In genomic region chr11:1656061-1656441, GRCh38 we compare ENCODE assay signal across 24 cellular contexts. TPM values are rescaled to one million over a fixed set of nuclear protein-coding genes. Genes with fewer than 3 reads are reported as not detected.
"Had no signal": no experiment of that assay in that cellular context is flagged by ENCODE, and none has a peak within 500 bp of the region (broad histone marks: within the 10 kb centered on the region; RNA-seq: fewer than 3 reads in every experiment).

No MANE protein-coding gene starts in this region.

- H3K9me3 Mint-ChIP-seq: activated naive CD4-positive, alpha-beta T cell treated with anti-CD3 and anti-CD28 coated beads, Interleukin-2, amount 50 U/mL, for 24 hours; activated T-cell treated with anti-CD3 and anti-CD28 coated beads, Interleukin-2, amount 50 U/mL, for 4 hours; stimulated activated naive B cell treated with anti-CD40 and anti-IgM and Interleukin-4, amounts not matched to agents 10 μg/mL and 1 μg/mL and 100 μg/mL, for 72 hours had no signal

- H3K36me3 Mint-ChIP-seq: activated naive CD4-positive, alpha-beta T cell treated with anti-CD3 and anti-CD28 coated beads, Interleukin-2, amount 50 U/mL, for 24 hours; stimulated activated naive B cell treated with anti-CD40 and anti-IgM and Interleukin-4, amounts not matched to agents 10 μg/mL and 1 μg/mL and 100 μg/mL, for 72 hours had no signal

- H3K9me3 ChIP-seq: esophagus squamous epithelium, sigmoid colon, SK-N-SH, tibial nerve had no signal

- ATAC-seq: activated T-cell treated with anti-CD3 and anti-CD28 coated beads, Interleukin-2, amount 50 U/mL, for 4 hours; left ventricle myocardium superior; stimulated activated naive B cell treated with anti-CD40 and anti-IgM and Interleukin-4, amounts not matched to agents 10 μg/mL and 1 μg/mL and 100 μg/mL, for 72 hours had no signal

- H3K27ac ChIP-seq: esophagus squamous epithelium, sigmoid colon, tibial nerve had no signal

- H3K36me3 ChIP-seq: esophagus squamous epithelium, sigmoid colon, tibial nerve had no signal

- H3K4me3 Mint-ChIP-seq: activated naive CD4-positive, alpha-beta T cell treated with anti-CD3 and anti-CD28 coated beads, Interleukin-2, amount 50 U/mL, for 24 hours; activated T-cell treated with anti-CD3 and anti-CD28 coated beads, Interleukin-2, amount 50 U/mL, for 4 hours; stimulated activated naive B cell treated with anti-CD40 and anti-IgM and Interleukin-4, amounts not matched to agents 10 μg/mL and 1 μg/mL and 100 μg/mL, for 72 hours had no signal

- H3K4me2 ChIP-seq: SK-N-SH had no signal

- DNase-seq: activated CD4-positive, alpha-beta T cell treated with anti-CD3 and anti-CD28 coated beads for 1 hour; activated CD4-positive, alpha-beta T cell treated with anti-CD3 and anti-CD28 coated beads, Interleukin-2, amount 50 U/mL, for 48 hours; activated effector memory CD4-positive, alpha-beta T cell treated with Interleukin-2 at 50 U/mL for 16 hours; activated T-cell treated with anti-CD3 and anti-CD28 coated beads, Interleukin-2, amount 50 U/mL, for 4 hours; amniotic stem cell; esophagus squamous epithelium; hippocampal formation; kidney glomerular epithelial cell; left ventricle myocardium superior; mesendoderm; sigmoid colon; SK-N-SH; stimulated activated naive B cell treated with anti-CD40 and anti-IgM and Interleukin-4, amounts not matched to agents 10 μg/mL and 1 μg/mL and 100 μg/mL, for 72 hours; T-helper 1 cell; T1000 had no signal

- H3K9ac ChIP-seq: SK-N-SH had no signal

- H3K4me3 ChIP-seq: esophagus squamous epithelium, sigmoid colon, tibial nerve had no signal

- H3K27ac Mint-ChIP-seq: activated naive CD4-positive, alpha-beta T cell treated with anti-CD3 and anti-CD28 coated beads, Interleukin-2, amount 50 U/mL, for 24 hours; stimulated activated naive B cell treated with anti-CD40 and anti-IgM and Interleukin-4, amounts not matched to agents 10 μg/mL and 1 μg/mL and 100 μg/mL, for 72 hours had no signal

RNA-seq across cellular contexts. Expression of gene KRTAP5-5, which starts 26.5 kb away (rescaled TPM):
- total RNA-seq: activated T-cell treated with anti-CD3 and anti-CD28 coated beads, Interleukin-2, amount 50 U/mL, for 4 hours; cardiac septum; endothelial cell of umbilical vein; esophagus squamous epithelium; fibroblast of villous mesenchyme; left ventricle myocardium superior; osteocyte; pulmonary artery endothelial cell; sigmoid colon; subcutaneous adipose tissue; tibial nerve had no signal
- polyA plus RNA-seq: endothelial cell of umbilical vein, neural cell, SK-N-SH had no signal

RNA-seq across cellular contexts. Expression of gene KRTAP5-4, which starts 34.1 kb away (rescaled TPM):
- total RNA-seq: activated T-cell treated with anti-CD3 and anti-CD28 coated beads, Interleukin-2, amount 50 U/mL, for 4 hours; cardiac septum; endothelial cell of umbilical vein; esophagus squamous epithelium; fibroblast of villous mesenchyme; left ventricle myocardium superior; osteocyte; pulmonary artery endothelial cell; sigmoid colon; subcutaneous adipose tissue; tibial nerve had no signal
- polyA plus RNA-seq: endothelial cell of umbilical vein, neural cell, sigmoid colon, SK-N-SH had no signal

RNA-seq across cellular contexts. Expression of gene KRTAP5-6, which starts 40.9 kb away (rescaled TPM):
- total RNA-seq: activated T-cell treated with anti-CD3 and anti-CD28 coated beads, Interleukin-2, amount 50 U/mL, for 4 hours; cardiac septum; endothelial cell of umbilical vein; esophagus squamous epithelium; fibroblast of villous mesenchyme; left ventricle myocardium superior; osteocyte; pulmonary artery endothelial cell; sigmoid colon; subcutaneous adipose tissue; tibial nerve had no signal
- polyA plus RNA-seq: endothelial cell of umbilical vein, neural cell, sigmoid colon, SK-N-SH had no signal

RNA-seq across cellular contexts. Expression of gene KRTAP5-3, which starts 47.8 kb away (rescaled TPM):
- total RNA-seq: activated T-cell treated with anti-CD3 and anti-CD28 coated beads, Interleukin-2, amount 50 U/mL, for 4 hours; cardiac septum; endothelial cell of umbilical vein; esophagus squamous epithelium; fibroblast of villous mesenchyme; left ventricle myocardium superior; osteocyte; pulmonary artery endothelial cell; sigmoid colon; subcutaneous adipose tissue; tibial nerve had no signal
- polyA plus RNA-seq: endothelial cell of umbilical vein, neural cell, sigmoid colon, SK-N-SH had no signal

RNA-seq across cellular contexts. Expression of gene KRTAP5-2, which starts 58.0 kb away (rescaled TPM):
- total RNA-seq: activated T-cell treated with anti-CD3 and anti-CD28 coated beads, Interleukin-2, amount 50 U/mL, for 4 hours; cardiac septum; endothelial cell of umbilical vein; esophagus squamous epithelium; fibroblast of villous mesenchyme; left ventricle myocardium superior; osteocyte; pulmonary artery endothelial cell; sigmoid colon; subcutaneous adipose tissue; tibial nerve had no signal
- polyA plus RNA-seq: endothelial cell of umbilical vein, neural cell, SK-N-SH had no signal
